18 cellular contexts compared by ENCODE assay signal in the genomic region with DNA sequence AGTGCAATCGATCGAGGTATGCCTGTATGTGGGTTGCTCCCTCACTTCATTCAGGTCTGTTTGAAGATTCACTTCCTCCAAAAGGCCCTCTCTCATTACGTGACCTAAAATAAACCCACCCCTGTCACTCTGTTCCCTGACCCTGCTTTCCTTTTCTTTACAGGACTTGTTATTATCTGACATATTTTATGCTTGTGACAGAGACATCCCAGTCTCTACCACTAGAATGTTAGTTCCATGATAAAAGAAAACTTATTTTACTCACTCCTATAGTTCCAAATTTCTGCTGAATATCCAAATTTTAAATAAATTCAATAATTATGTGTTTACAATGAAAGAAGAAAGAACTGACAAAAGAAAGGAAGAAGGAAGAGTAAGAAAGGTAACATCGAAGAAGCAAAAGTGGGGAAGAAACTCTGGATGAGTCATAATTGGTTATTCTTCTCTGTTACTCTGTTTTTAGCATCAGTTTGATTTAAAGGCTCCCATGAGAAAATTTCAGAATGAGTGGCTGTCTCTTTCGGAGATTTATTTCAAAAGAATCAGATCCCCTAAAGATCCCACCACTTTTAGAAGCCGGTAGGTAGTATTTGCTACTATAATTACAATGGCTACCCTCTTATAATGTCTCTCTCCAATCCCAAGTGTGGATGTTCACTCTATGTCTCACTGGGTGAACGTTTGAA. TPM values are rescaled to one million over a fixed set of nuclear protein-coding genes. Genes with fewer than 3 reads are reported as not detected.
DNase-seq lines count a peak whose midpoint lies in the region; ATAC-seq and TF ChIP-seq lines count a peak whose summit lies in the region.
"Had no signal": no experiment of that assay in that cellular context is flagged by ENCODE, and none has a peak within 500 bp of the region (broad histone marks: within the 10 kb centered on the region; RNA-seq: fewer than 3 reads in every experiment).

No MANE protein-coding gene starts in this region.

- H4K5ac ChIP-seq in mesendoderm (ENCODE audit: low read length): no peak overlapping the region

- H3K36me3 ChIP-seq in mesendoderm (ENCODE audit: control insufficient read depth, insufficient read depth, low read length) (no peaks in the 10 kb centered on the region), Peyer's patch (no peaks in the 10 kb centered on the region)
- H3K36me3 ChIP-seq: adrenal gland, cardiac muscle cell, esophagus squamous epithelium, ovary had no signal

- DNase-seq in activated naive CD4-positive, alpha-beta T cell treated with anti-CD3 and anti-CD28 coated beads, Interleukin-2, amount 10 ng/mL, durations not matched to agents 7 days and 5 days: no peak
- DNase-seq in activated naive CD4-positive, alpha-beta T cell (lab: John Stamatoyannopoulos, UW): no peak
- no peak for DNase-seq in activated CD4-positive, alpha-beta memory T cell treated with anti-CD3 and anti-CD28 coated beads, Interleukin-2, amount 10 ng/mL, durations not matched to agents 7 days and 5 days
- DNase-seq in stimulated activated naive B cell treated with anti-CD40 and anti-IgM and Interleukin-4, amounts not matched to agents 10 μg/mL and 1 μg/mL and 100 μg/mL, for 72 hours: no peak
- DNase-seq in mesendoderm (no peak), Peyer's patch (no peak)
- DNase-seq: activated CD8-positive, alpha-beta memory T cell treated with anti-CD3 and anti-CD28 coated beads, Interleukin-2, amount 50 U/mL, for 4 hours; adrenal gland; esophagus squamous epithelium; GDM1; NCI-H1436 treated with DMSO at 0.1 percent for 48 hours; NCI-H82; ovary; stimulated activated CD4-positive, alpha-beta T cell treated with anti-CD3 and anti-CD28 coated beads, Interleukin-1b, Interleukin-23, amount 100 ng/mL, for 48 hours had no signal

- no peak overlapping the region for H2BK5ac ChIP-seq in mesendoderm (ENCODE audit: low read length)

- H2BK120ac ChIP-seq in mesendoderm (ENCODE audit: low read depth, low read length): no peak overlapping the region

- H3K27ac Mint-ChIP-seq in activated naive CD4-positive, alpha-beta T cell treated with anti-CD3 and anti-CD28 coated beads, Interleukin-2, amount 10 ng/mL, durations not matched to agents 7 days and 5 days: peak overlapping the region; percentile 6
- peak overlapping the region; percentile 20 for H3K27ac Mint-ChIP-seq in activated CD4-positive, alpha-beta memory T cell treated with anti-CD3 and anti-CD28 coated beads, Interleukin-2, amount 10 ng/mL, durations not matched to agents 7 days and 5 days
- H3K27ac Mint-ChIP-seq in stimulated activated naive B cell treated with anti-CD40 and anti-IgM and Interleukin-4, amounts not matched to agents 10 μg/mL and 1 μg/mL and 100 μg/mL, for 72 hours: no peak overlapping the region

- H3K56ac ChIP-seq in mesendoderm (ENCODE audit: low read length): no peak overlapping the region

- H3K27ac ChIP-seq in mesendoderm (ENCODE audit: low read depth, low read length) (no peak overlapping the region), Peyer's patch (no peak overlapping the region)
- H3K27ac ChIP-seq: adrenal gland, cardiac muscle cell, esophagus squamous epithelium, ovary had no signal

- no peaks in the 10 kb centered on the region for H3K9me3 ChIP-seq in Peyer's patch
- H3K9me3 ChIP-seq: adrenal gland, esophagus squamous epithelium, ovary had no signal

- H3K79me1 ChIP-seq in mesendoderm (ENCODE audit: low read length): no peaks in the 10 kb centered on the region

- no peak overlapping the region for H3K4ac ChIP-seq in mesendoderm (ENCODE audit: low read depth, low read length)

- no peak overlapping the region for H4K8ac ChIP-seq in mesendoderm (ENCODE audit: low read depth, low read length)

- H3K9me3 Mint-ChIP-seq in activated naive CD4-positive, alpha-beta T cell treated with anti-CD3 and anti-CD28 coated beads, Interleukin-2, amount 10 ng/mL, durations not matched to agents 7 days and 5 days: no peaks in the 10 kb centered on the region
- no peaks in the 10 kb centered on the region for H3K9me3 Mint-ChIP-seq in activated CD4-positive, alpha-beta memory T cell treated with anti-CD3 and anti-CD28 coated beads, Interleukin-2, amount 10 ng/mL, durations not matched to agents 7 days and 5 days
- peaks cover 0 to 2% of the 10 kb centered on the region in 2 donors for H3K9me3 Mint-ChIP-seq in stimulated activated naive B cell treated with anti-CD40 and anti-IgM and Interleukin-4, amounts not matched to agents 10 μg/mL and 1 μg/mL and 100 μg/mL, for 72 hours

- no peak overlapping the region for H3K9ac ChIP-seq in mesendoderm (ENCODE audit: low read length)

- H3K4me1 ChIP-seq in mesendoderm (ENCODE audit: control insufficient read depth, low read depth, low read length) (no peaks in the 10 kb centered on the region), Peyer's patch (no peaks in the 10 kb centered on the region)
- H3K4me1 ChIP-seq: adrenal gland, esophagus squamous epithelium had no signal

- POLR2A ChIA-PET in activated CD4-positive, alpha-beta memory T cell treated with anti-CD3 and anti-CD28 coated beads, Interleukin-2, amount 10 ng/mL, durations not matched to agents 7 days and 5 days (lab: Charles Lee): no interaction called here

- no peak overlapping the region for H2AK5ac ChIP-seq in mesendoderm (ENCODE audit: low read length)

- no peak for TF ChIP-seq POLR2A in Peyer's patch (IDR thresholded peaks at IDR 0.05)

- ATAC-seq in HG03095 (IDR thresholded peaks at IDR 0.05; ENCODE audit: unreplicated experiment) (peak; percentile 55), GM19035 (IDR thresholded peaks at IDR 0.05; ENCODE audit: unreplicated experiment) (no peak)
- peak; percentile 86 to 91 for ATAC-seq in stimulated activated naive B cell treated with anti-CD40 and anti-IgM and Interleukin-4, amounts not matched to agents 10 μg/mL and 1 μg/mL and 100 μg/mL, for 72 hours (replicated peaks)

- H2BK15ac ChIP-seq in mesendoderm (replicated peaks; ENCODE audit: low read depth): no peak overlapping the region

- no peaks in the 10 kb centered on the region for H3K36me3 Mint-ChIP-seq in activated naive CD4-positive, alpha-beta T cell treated with anti-CD3 and anti-CD28 coated beads, Interleukin-2, amount 10 ng/mL, durations not matched to agents 7 days and 5 days
- no peaks in the 10 kb centered on the region for H3K36me3 Mint-ChIP-seq in activated CD4-positive, alpha-beta memory T cell treated with anti-CD3 and anti-CD28 coated beads, Interleukin-2, amount 10 ng/mL, durations not matched to agents 7 days and 5 days (ENCODE audit: low read depth)
- H3K36me3 Mint-ChIP-seq in stimulated activated naive B cell treated with anti-CD40 and anti-IgM and Interleukin-4, amounts not matched to agents 10 μg/mL and 1 μg/mL and 100 μg/mL, for 72 hours: peaks cover 0 to 2% of the 10 kb centered on the region in 2 donors

- no peaks in the 10 kb centered on the region for H3K27me3 ChIP-seq in mesendoderm (ENCODE audit: insufficient read depth, low read length, poor library complexity)
- no peaks in the 10 kb centered on the region for H3K27me3 ChIP-seq in Peyer's patch
- H3K27me3 ChIP-seq: ovary had no signal

- H3K27me3 Mint-ChIP-seq in activated naive CD4-positive, alpha-beta T cell treated with anti-CD3 and anti-CD28 coated beads, Interleukin-2, amount 10 ng/mL, durations not matched to agents 7 days and 5 days: peaks cover 15% of the 10 kb centered on the region
- H3K27me3 Mint-ChIP-seq in activated CD4-positive, alpha-beta memory T cell treated with anti-CD3 and anti-CD28 coated beads, Interleukin-2, amount 10 ng/mL, durations not matched to agents 7 days and 5 days: peaks cover 13% of the 10 kb centered on the region
- H3K27me3 Mint-ChIP-seq in stimulated activated naive B cell treated with anti-CD40 and anti-IgM and Interleukin-4, amounts not matched to agents 10 μg/mL and 1 μg/mL and 100 μg/mL, for 72 hours: no peaks in the 10 kb centered on the region

- CTCF ChIA-PET in activated naive CD4-positive, alpha-beta T cell treated with anti-CD3 and anti-CD28 coated beads, Interleukin-2, amount 10 ng/mL, durations not matched to agents 7 days and 5 days (lab: Charles Lee): no interaction called here
- CTCF ChIA-PET in activated CD4-positive, alpha-beta memory T cell treated with anti-CD3 and anti-CD28 coated beads, Interleukin-2, amount 10 ng/mL, durations not matched to agents 7 days and 5 days (lab: Charles Lee): no interaction called here

- H3K79me2 ChIP-seq in mesendoderm (ENCODE audit: control insufficient read depth, insufficient read depth, low read length): no peaks in the 10 kb centered on the region

- H3K4me3 ChIP-seq in mesendoderm (ENCODE audit: low read length): no peak overlapping the region
- no peak overlapping the region for H3K4me3 ChIP-seq in Peyer's patch
- H3K4me3 ChIP-seq: adrenal gland, cardiac muscle cell, esophagus squamous epithelium, ovary had no signal

- H3K23ac ChIP-seq in mesendoderm (ENCODE audit: low read length): no peak overlapping the region

- no peak overlapping the region for H3K18ac ChIP-seq in mesendoderm (ENCODE audit: low read length)

- H3K4me1 Mint-ChIP-seq in activated naive CD4-positive, alpha-beta T cell treated with anti-CD3 and anti-CD28 coated beads, Interleukin-2, amount 10 ng/mL, durations not matched to agents 7 days and 5 days: peaks cover 18% of the 10 kb centered on the region
- peaks cover 12% of the 10 kb centered on the region for H3K4me1 Mint-ChIP-seq in activated CD4-positive, alpha-beta memory T cell treated with anti-CD3 and anti-CD28 coated beads, Interleukin-2, amount 10 ng/mL, durations not matched to agents 7 days and 5 days
- H3K4me1 Mint-ChIP-seq in stimulated activated naive B cell treated with anti-CD40 and anti-IgM and Interleukin-4, amounts not matched to agents 10 μg/mL and 1 μg/mL and 100 μg/mL, for 72 hours: peaks cover 23 to 37% of the 10 kb centered on the region in 2 donors

- H3K4me2 ChIP-seq in mesendoderm (ENCODE audit: low read length): no peak overlapping the region

- no CpG with 5 or more reads among the region's 7 CpGs for WGBS in mesendoderm (ENCODE audit: extremely low coverage, insufficient coverage, low lambda C conversion rate)

- TF ChIP-seq CTCF in Peyer's patch (IDR thresholded peaks at IDR 0.05): no peak

- no peak overlapping the region for H3K4me3 Mint-ChIP-seq in activated naive CD4-positive, alpha-beta T cell treated with anti-CD3 and anti-CD28 coated beads, Interleukin-2, amount 10 ng/mL, durations not matched to agents 7 days and 5 days
- no peak overlapping the region for H3K4me3 Mint-ChIP-seq in activated CD4-positive, alpha-beta memory T cell treated with anti-CD3 and anti-CD28 coated beads, Interleukin-2, amount 10 ng/mL, durations not matched to agents 7 days and 5 days
- peak overlapping the region; percentile 37 to 43 for H3K4me3 Mint-ChIP-seq in stimulated activated naive B cell treated with anti-CD40 and anti-IgM and Interleukin-4, amounts not matched to agents 10 μg/mL and 1 μg/mL and 100 μg/mL, for 72 hours

RNA-seq across cellular contexts. Expression of gene ENTHD1, which starts 33.5 kb away (rescaled TPM):
- total RNA-seq in activated CD4-positive, alpha-beta memory T cell treated with anti-CD3 and anti-CD28 coated beads, Interleukin-2, amount 10 ng/mL, durations not matched to agents 7 days and 5 days: under 1 TPM in 1 of 2 experiments, not detected in 1; 0.13 TPM
- not detected for polyA plus RNA-seq in mesendoderm (2013, experiment 1 of 2)
- polyA plus RNA-seq in mesendoderm (2013, experiment 2 of 2): not detected
- not detected for total RNA-seq in Peyer's patch
- total RNA-seq: cardiac muscle cell, esophagus squamous epithelium, liver had no signal
- polyA plus RNA-seq: adrenal gland, cardiac muscle cell, liver, ovary had no signal

RNA-seq across cellular contexts. Expression of gene GRAP2, which starts 40.8 kb away (rescaled TPM):
- 100 to 1,000 TPM; 108 to 111 TPM for total RNA-seq in activated CD4-positive, alpha-beta memory T cell treated with anti-CD3 and anti-CD28 coated beads, Interleukin-2, amount 10 ng/mL, durations not matched to agents 7 days and 5 days
- 0.13 TPM for polyA plus RNA-seq in mesendoderm (2013, experiment 1 of 2)
- polyA plus RNA-seq in mesendoderm (2013, experiment 2 of 2): 0.15 TPM
- 10 to 100 TPM in 1 of 4 donors, 1 to 10 TPM in 3; 5.8 to 92.4 (median 6.1) TPM for total RNA-seq in Peyer's patch
- polyA plus RNA-seq: cardiac muscle cell had no signal

Comparison
In these comparisons a context has a peak if more than half of its experiments do, and no peak if none do; other contexts are left out.
1. H3K4me3 Mint-ChIP-seq: peak in stimulated activated naive B cell treated with anti-CD40 and anti-IgM and Interleukin-4, amounts not matched to agents 10 μg/mL and 1 μg/mL and 100 μg/mL, for 72 hours (2 of 2); none in activated naive CD4-positive, alpha-beta T cell treated with anti-CD3 and anti-CD28 coated beads, Interleukin-2, amount 10 ng/mL, durations not matched to agents 7 days and 5 days (single experiment) and activated CD4-positive, alpha-beta memory T cell treated with anti-CD3 and anti-CD28 coated beads, Interleukin-2, amount 10 ng/mL, durations not matched to agents 7 days and 5 days (single experiment).